ENCODE assay signal across 11 cellular contexts in the genomic region with DNA sequence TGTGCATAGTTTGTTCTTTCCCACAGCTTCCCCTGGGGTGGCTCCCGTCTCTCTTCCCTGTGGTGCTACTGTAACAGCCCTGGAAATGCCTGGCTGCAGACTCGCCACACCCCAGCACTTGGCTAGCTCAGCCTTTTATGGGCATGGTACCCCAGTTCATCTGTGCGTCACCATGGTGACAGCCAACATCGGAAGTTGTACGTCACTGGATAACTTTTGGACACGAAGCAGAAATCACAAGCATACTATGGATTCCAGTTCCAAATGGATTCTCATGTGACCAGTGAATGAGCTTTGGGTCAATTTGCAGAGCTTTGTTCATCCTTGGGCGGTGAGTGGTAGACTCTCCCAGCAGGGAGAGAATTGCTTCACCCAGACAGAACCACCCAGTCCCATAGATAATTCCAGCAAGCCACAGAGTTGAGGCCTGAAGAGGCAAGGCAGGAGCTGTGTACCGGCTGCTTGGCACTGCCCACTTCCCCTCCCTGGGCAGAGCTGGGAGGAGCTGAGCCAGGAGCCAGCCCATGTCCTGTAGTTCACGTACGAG. TPM values are rescaled to one million over a fixed set of nuclear protein-coding genes. Genes with fewer than 3 reads are reported as not detected.
A peak's percentile ranks its signal among the peaks of the same experiment; 100 is the strongest.
DNase-seq lines count a peak whose midpoint lies in the region; ATAC-seq and TF ChIP-seq lines count a peak whose summit lies in the region.
"Had no signal": no experiment of that assay in that cellular context is flagged by ENCODE, and none has a peak within 500 bp of the region (broad histone marks: within the 10 kb centered on the region; RNA-seq: fewer than 3 reads in every experiment).

No MANE protein-coding gene starts in this region.

- DNase-seq in Ammon's horn (ENCODE audit: low spot score), result peak; percentile 34
- peak; percentile 98 for DNase-seq in choroid plexus epithelial cell (ENCODE audit: low read depth)
- peak; percentile 91 for DNase-seq in hepatic stellate cell (ENCODE audit: low spot score)
- DNase-seq in sciatic nerve (ENCODE audit: low spot score), result no peak
- DNase-seq in retina, result no peak
- DNase-seq in NOMO-1 treated with dmso at 0.1 percent for 144 hours (lab: John Stamatoyannopoulos, UW; ENCODE audit: unreplicated experiment), result no peak
- DNase-seq in globus pallidus (ENCODE audit: low spot score), result no peak
- DNase-seq: activated naive CD4-positive, alpha-beta T cell; MM.1S; stimulated activated naive B cell treated with anti-CD40 and anti-IgM and Interleukin-4, amounts not matched to agents 10 μg/mL and 1 μg/mL and 100 μg/mL, for 72 hours had no signal

- H3K4me3 ChIP-seq in choroid plexus epithelial cell (ENCODE audit: low read depth, low read length), result no peak overlapping the region

- intact Hi-C loops in sciatic nerve (cut with DNase I), result no loop called here

- TF ChIP-seq CTCF in choroid plexus epithelial cell (conservative IDR thresholded peaks at IDR 0.05; ENCODE audit: low read depth, low read length), result no peak

- ATAC-seq in sciatic nerve (peak; percentile 79), HG02642 (IDR thresholded peaks at IDR 0.05; ENCODE audit: poor library complexity, unreplicated experiment) (no peak)

RNA-seq across cellular contexts. Expression of a gene that starts 54.4 kb away (rescaled TPM):
- 417 TPM for total RNA-seq in sciatic nerve

RNA-seq across cellular contexts. Expression of a gene that starts 54.5 kb away (rescaled TPM):
- 423 TPM for total RNA-seq in sciatic nerve

Comparison
In these comparisons a context has a peak if more than half of its experiments do, and no peak if none do; other contexts are left out.
1. DNase-seq: peak in Ammon's horn (single experiment), choroid plexus epithelial cell (single experiment) and hepatic stellate cell (single experiment); none in sciatic nerve (single experiment), retina (single experiment), NOMO-1 treated with dmso at 0.1 percent for 144 hours (single experiment) and globus pallidus (single experiment).